Comparison of ENCODE assay signal across 1 cellular context in the genomic region with DNA sequence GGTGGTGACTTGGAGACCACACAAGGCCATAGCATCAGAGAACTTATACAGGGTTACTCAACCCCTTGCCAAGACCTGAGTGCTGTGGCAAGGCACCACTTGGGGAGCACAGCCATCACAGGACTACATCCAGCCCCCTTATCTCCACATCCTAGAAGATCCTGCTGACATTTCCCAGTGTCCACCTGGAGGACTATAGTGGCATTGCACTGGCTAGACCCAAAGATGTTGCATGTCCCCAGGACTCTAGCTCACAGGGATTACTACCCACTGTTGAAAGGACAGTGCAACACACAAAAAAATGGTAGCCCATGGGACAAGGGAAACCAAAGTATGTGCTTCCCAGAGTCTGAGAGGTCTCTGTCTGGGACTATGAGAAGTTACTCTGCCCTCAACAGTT.
TF ChIP-seq lines count a peak whose summit lies in the region.

No MANE protein-coding gene starts in this region.

TF ChIP-seq in GM23338, 12 proteins besides CTCF, POLR2A, EP300 and RAD21 (continued from another document):
- TF ChIP-seq, protein P1, sequence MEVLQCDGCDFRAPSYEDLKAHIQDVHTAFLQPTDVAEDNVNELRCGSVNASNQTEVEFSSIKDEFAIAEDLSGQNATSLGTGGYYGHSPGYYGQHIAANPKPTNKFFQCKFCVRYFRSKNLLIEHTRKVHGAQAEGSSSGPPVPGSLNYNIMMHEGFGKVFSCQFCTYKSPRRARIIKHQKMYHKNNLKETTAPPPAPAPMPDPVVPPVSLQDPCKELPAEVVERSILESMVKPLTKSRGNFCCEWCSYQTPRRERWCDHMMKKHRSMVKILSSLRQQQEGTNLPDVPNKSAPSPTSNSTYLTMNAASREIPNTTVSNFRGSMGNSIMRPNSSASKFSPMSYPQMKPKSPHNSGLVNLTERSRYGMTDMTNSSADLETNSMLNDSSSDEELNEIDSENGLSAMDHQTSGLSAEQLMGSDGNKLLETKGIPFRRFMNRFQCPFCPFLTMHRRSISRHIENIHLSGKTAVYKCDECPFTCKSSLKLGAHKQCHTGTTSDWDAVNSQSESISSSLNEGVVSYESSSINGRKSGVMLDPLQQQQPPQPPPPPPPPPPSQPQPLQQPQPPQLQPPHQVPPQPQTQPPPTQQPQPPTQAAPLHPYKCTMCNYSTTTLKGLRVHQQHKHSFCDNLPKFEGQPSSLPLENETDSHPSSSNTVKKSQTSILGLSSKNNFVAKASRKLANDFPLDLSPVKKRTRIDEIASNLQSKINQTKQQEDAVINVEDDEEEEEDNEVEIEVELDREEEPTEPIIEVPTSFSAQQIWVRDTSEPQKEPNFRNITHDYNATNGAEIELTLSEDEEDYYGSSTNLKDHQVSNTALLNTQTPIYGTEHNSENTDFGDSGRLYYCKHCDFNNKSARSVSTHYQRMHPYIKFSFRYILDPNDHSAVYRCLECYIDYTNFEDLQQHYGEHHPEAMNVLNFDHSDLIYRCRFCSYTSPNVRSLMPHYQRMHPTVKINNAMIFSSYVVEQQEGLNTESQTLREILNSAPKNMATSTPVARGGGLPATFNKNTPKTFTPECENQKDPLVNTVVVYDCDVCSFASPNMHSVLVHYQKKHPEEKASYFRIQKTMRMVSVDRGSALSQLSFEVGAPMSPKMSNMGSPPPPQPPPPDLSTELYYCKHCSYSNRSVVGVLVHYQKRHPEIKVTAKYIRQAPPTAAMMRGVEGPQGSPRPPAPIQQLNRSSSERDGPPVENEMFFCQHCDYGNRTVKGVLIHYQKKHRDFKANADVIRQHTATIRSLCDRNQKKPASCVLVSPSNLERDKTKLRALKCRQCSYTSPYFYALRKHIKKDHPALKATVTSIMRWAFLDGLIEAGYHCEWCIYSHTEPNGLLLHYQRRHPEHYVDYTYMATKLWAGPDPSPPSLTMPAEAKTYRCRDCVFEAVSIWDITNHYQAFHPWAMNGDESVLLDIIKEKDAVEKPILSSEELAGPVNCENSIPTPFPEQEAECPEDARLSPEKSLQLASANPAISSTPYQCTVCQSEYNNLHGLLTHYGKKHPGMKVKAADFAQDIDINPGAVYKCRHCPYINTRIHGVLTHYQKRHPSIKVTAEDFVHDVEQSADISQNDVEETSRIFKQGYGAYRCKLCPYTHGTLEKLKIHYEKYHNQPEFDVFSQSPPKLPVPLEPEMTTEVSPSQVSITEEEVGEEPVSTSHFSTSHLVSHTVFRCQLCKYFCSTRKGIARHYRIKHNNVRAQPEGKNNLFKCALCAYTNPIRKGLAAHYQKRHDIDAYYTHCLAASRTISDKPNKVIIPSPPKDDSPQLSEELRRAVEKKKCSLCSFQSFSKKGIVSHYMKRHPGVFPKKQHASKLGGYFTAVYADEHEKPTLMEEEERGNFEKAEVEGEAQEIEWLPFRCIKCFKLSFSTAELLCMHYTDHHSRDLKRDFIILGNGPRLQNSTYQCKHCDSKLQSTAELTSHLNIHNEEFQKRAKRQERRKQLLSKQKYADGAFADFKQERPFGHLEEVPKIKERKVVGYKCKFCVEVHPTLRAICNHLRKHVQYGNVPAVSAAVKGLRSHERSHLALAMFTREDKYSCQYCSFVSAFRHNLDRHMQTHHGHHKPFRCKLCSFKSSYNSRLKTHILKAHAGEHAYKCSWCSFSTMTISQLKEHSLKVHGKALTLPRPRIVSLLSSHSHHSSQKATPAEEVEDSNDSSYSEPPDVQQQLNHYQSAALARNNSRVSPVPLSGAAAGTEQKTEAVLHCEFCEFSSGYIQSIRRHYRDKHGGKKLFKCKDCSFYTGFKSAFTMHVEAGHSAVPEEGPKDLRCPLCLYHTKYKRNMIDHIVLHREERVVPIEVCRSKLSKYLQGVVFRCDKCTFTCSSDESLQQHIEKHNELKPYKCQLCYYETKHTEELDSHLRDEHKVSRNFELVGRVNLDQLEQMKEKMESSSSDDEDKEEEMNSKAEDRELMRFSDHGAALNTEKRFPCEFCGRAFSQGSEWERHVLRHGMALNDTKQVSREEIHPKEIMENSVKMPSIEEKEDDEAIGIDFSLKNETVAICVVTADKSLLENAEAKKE (CRISPR knock-in tag; IDR thresholded peaks at IDR 0.05), result no peak
- TF ChIP-seq EZH2phosphoT487 (IDR thresholded peaks at IDR 0.05; ENCODE audit: unreplicated experiment) (no peak), JUNB (IDR thresholded peaks at IDR 0.05; ENCODE audit: unreplicated experiment) (no peak), EZH2 (IDR thresholded peaks at IDR 0.05; ENCODE audit: low read depth, unreplicated experiment) (no peak), NANOG (IDR thresholded peaks at IDR 0.05; ENCODE audit: borderline replicate concordance) (no peak)
- TF ChIP-seq, protein P2, sequence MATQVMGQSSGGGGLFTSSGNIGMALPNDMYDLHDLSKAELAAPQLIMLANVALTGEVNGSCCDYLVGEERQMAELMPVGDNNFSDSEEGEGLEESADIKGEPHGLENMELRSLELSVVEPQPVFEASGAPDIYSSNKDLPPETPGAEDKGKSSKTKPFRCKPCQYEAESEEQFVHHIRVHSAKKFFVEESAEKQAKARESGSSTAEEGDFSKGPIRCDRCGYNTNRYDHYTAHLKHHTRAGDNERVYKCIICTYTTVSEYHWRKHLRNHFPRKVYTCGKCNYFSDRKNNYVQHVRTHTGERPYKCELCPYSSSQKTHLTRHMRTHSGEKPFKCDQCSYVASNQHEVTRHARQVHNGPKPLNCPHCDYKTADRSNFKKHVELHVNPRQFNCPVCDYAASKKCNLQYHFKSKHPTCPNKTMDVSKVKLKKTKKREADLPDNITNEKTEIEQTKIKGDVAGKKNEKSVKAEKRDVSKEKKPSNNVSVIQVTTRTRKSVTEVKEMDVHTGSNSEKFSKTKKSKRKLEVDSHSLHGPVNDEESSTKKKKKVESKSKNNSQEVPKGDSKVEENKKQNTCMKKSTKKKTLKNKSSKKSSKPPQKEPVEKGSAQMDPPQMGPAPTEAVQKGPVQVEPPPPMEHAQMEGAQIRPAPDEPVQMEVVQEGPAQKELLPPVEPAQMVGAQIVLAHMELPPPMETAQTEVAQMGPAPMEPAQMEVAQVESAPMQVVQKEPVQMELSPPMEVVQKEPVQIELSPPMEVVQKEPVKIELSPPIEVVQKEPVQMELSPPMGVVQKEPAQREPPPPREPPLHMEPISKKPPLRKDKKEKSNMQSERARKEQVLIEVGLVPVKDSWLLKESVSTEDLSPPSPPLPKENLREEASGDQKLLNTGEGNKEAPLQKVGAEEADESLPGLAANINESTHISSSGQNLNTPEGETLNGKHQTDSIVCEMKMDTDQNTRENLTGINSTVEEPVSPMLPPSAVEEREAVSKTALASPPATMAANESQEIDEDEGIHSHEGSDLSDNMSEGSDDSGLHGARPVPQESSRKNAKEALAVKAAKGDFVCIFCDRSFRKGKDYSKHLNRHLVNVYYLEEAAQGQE (IDR thresholded peaks at IDR 0.05; ENCODE audit: unreplicated experiment), result no peak
